8 cellular contexts compared by ENCODE assay signal in genomic region chr16:72876221-72876620, GRCh38.
DNase-seq lines count a peak whose midpoint lies in the region; ATAC-seq and TF ChIP-seq lines count a peak whose summit lies in the region.

No MANE protein-coding gene starts in this region.

- peaks cover 21% of the 10 kb centered on the region for H3K4me1 Mint-ChIP-seq in activated naive CD8-positive, alpha-beta T cell treated with anti-CD3 and anti-CD28 coated beads, Interleukin-2, amount 10 ng/mL, durations not matched to agents 7 days and 5 days
- H3K4me1 Mint-ChIP-seq in stimulated activated effector memory CD8-positive, alpha-beta T cell treated with anti-CD3 and anti-CD28 coated beads, Interleukin-12 subunit alpha, Interleukin-12 subunit beta, amount 100 ng/mL, for 72 hours: no peaks in the 10 kb centered on the region
- H3K4me1 Mint-ChIP-seq in endothelial cell (ENCODE audit: unreplicated experiment): peaks cover 11% of the 10 kb centered on the region

- H3K9me3 Mint-ChIP-seq in activated naive CD8-positive, alpha-beta T cell treated with anti-CD3 and anti-CD28 coated beads, Interleukin-2, amount 10 ng/mL, durations not matched to agents 7 days and 5 days: no peaks in the 10 kb centered on the region
- no peaks in the 10 kb centered on the region for H3K9me3 Mint-ChIP-seq in stimulated activated effector memory CD8-positive, alpha-beta T cell treated with anti-CD3 and anti-CD28 coated beads, Interleukin-12 subunit alpha, Interleukin-12 subunit beta, amount 100 ng/mL, for 72 hours
- no peaks in the 10 kb centered on the region for H3K9me3 Mint-ChIP-seq in endothelial cell (ENCODE audit: unreplicated experiment)

- H3K27ac Mint-ChIP-seq in activated naive CD8-positive, alpha-beta T cell treated with anti-CD3 and anti-CD28 coated beads, Interleukin-2, amount 10 ng/mL, durations not matched to agents 7 days and 5 days: peak overlapping the region; percentile 40
- H3K27ac Mint-ChIP-seq in stimulated activated effector memory CD8-positive, alpha-beta T cell treated with anti-CD3 and anti-CD28 coated beads, Interleukin-12 subunit alpha, Interleukin-12 subunit beta, amount 100 ng/mL, for 72 hours: no peak overlapping the region
- no peak overlapping the region for H3K27ac Mint-ChIP-seq in endothelial cell (ENCODE audit: unreplicated experiment)

- DNase-seq in AG10803 (ENCODE audit: low read depth) (peak; percentile 75), HFF-Myc (ENCODE audit: extremely low read depth, low read depth) (peak; percentile 77), lung microvascular endothelial cell (ENCODE audit: low read depth in 2 of 2) (peak; percentile 14 to 89), NCI-H510A (lab: John Stamatoyannopoulos, UW) (no peak), endothelial cell (ENCODE audit: low spot score) (no peak)
- peak; percentile 66 for DNase-seq in activated naive CD8-positive, alpha-beta T cell treated with anti-CD3 and anti-CD28 coated beads, Interleukin-2, amount 10 ng/mL, durations not matched to agents 7 days and 5 days
- DNase-seq in stimulated activated effector memory CD8-positive, alpha-beta T cell treated with anti-CD3 and anti-CD28 coated beads, Interleukin-12 subunit alpha, Interleukin-12 subunit beta, amount 100 ng/mL, for 72 hours (ENCODE audit: low spot score in 2 of 2): no peak

- TF ChIP-seq CTCF in AG10803 (conservative IDR thresholded peaks at IDR 0.05; ENCODE audit: low read length) (no peak), HFF-Myc (IDR thresholded peaks at IDR 0.05; ENCODE audit: low read depth, low read length, missing control alignments) (no peak), endothelial cell (IDR thresholded peaks at IDR 0.05; ENCODE audit: unreplicated experiment) (no peak)

- POLR2A ChIA-PET in activated naive CD8-positive, alpha-beta T cell treated with anti-CD3 and anti-CD28 coated beads, Interleukin-2, amount 10 ng/mL, durations not matched to agents 7 days and 5 days (lab: Charles Lee): interaction anchor here (0.9 to 2.5 kb wide), 3 partner anchors 20 to 53 kb away, joined by 3 to 20 read pairs (median 9); no protein-coding TSS in a partner anchor

- no peaks in the 10 kb centered on the region for H3K27me3 Mint-ChIP-seq in activated naive CD8-positive, alpha-beta T cell treated with anti-CD3 and anti-CD28 coated beads, Interleukin-2, amount 10 ng/mL, durations not matched to agents 7 days and 5 days
- H3K27me3 Mint-ChIP-seq in endothelial cell (ENCODE audit: unreplicated experiment): peaks cover 2% of the 10 kb centered on the region

- H3K4me3 Mint-ChIP-seq in activated naive CD8-positive, alpha-beta T cell treated with anti-CD3 and anti-CD28 coated beads, Interleukin-2, amount 10 ng/mL, durations not matched to agents 7 days and 5 days: peak overlapping the region; percentile 40
- no peak overlapping the region for H3K4me3 Mint-ChIP-seq in stimulated activated effector memory CD8-positive, alpha-beta T cell treated with anti-CD3 and anti-CD28 coated beads, Interleukin-12 subunit alpha, Interleukin-12 subunit beta, amount 100 ng/mL, for 72 hours
- no peak overlapping the region for H3K4me3 Mint-ChIP-seq in endothelial cell (ENCODE audit: unreplicated experiment)

- H3K4me3 ChIP-seq in AG10803 (ENCODE audit: low read length) (no peak overlapping the region), HFF-Myc (replicated peaks; ENCODE audit: low read depth, low read length) (no peak overlapping the region)

- ATAC-seq in activated naive CD8-positive, alpha-beta T cell treated with anti-CD3 and anti-CD28 coated beads, Interleukin-2, amount 10 ng/mL, durations not matched to agents 7 days and 5 days (ENCODE audit: low read depth): peak; percentile 86
- no peak for ATAC-seq in stimulated activated effector memory CD8-positive, alpha-beta T cell treated with anti-CD3 and anti-CD28 coated beads, Interleukin-12 subunit alpha, Interleukin-12 subunit beta, amount 100 ng/mL, for 72 hours
- no peak for ATAC-seq in HG02840 (IDR thresholded peaks at IDR 0.05; ENCODE audit: low FRiP score, unreplicated experiment)

- no peaks in the 10 kb centered on the region for H3K36me3 Mint-ChIP-seq in activated naive CD8-positive, alpha-beta T cell treated with anti-CD3 and anti-CD28 coated beads, Interleukin-2, amount 10 ng/mL, durations not matched to agents 7 days and 5 days
- H3K36me3 Mint-ChIP-seq in stimulated activated effector memory CD8-positive, alpha-beta T cell treated with anti-CD3 and anti-CD28 coated beads, Interleukin-12 subunit alpha, Interleukin-12 subunit beta, amount 100 ng/mL, for 72 hours: no peaks in the 10 kb centered on the region
- peaks cover 18% of the 10 kb centered on the region for H3K36me3 Mint-ChIP-seq in endothelial cell (ENCODE audit: low read depth, unreplicated experiment)

Comparison
In these comparisons a context has a peak if more than half of its experiments do, and no peak if none do; other contexts are left out.
1. DNase-seq: peak in AG10803 (single experiment), HFF-Myc (single experiment), activated naive CD8-positive, alpha-beta T cell treated with anti-CD3 and anti-CD28 coated beads, Interleukin-2, amount 10 ng/mL, durations not matched to agents 7 days and 5 days (single experiment) and lung microvascular endothelial cell (2 of 2); none in stimulated activated effector memory CD8-positive, alpha-beta T cell treated with anti-CD3 and anti-CD28 coated beads, Interleukin-12 subunit alpha, Interleukin-12 subunit beta, amount 100 ng/mL, for 72 hours (0 of 2), NCI-H510A (single experiment) and endothelial cell (single experiment).